8 cellular contexts compared by ENCODE assay signal in the genomic region with DNA sequence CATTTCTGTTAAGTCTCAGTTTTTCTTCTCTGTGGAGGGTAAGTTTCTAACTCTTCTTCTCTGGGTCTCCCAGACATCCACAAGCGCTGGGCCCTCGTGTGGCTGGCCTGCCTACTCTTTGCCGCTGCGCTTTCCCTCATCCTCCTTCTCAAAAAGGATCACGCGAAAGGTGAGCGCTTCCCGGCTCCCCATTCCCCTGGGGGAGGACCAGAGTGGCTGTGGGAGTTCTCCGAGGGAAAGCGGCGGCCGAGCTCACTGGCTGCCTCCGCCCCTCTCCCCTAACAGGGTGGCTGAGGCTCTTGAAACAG. TPM values are rescaled to one million over a fixed set of nuclear protein-coding genes. Genes with fewer than 3 reads are reported as not detected.
A peak's percentile ranks its signal among the peaks of the same experiment; 100 is the strongest.
DNase-seq lines count a peak whose midpoint lies in the region; ATAC-seq and TF ChIP-seq lines count a peak whose summit lies in the region.

No MANE protein-coding gene starts in this region.

- peaks cover 4% of the 10 kb centered on the region for H3K79me2 ChIP-seq in trophoblast cell (ENCODE audit: control insufficient read depth, insufficient read depth, low read length, poor library complexity)

- TF ChIP-seq EP300 in esophagus muscularis mucosa (IDR thresholded peaks at IDR 0.05): no peak

- intact Hi-C loops in esophagus muscularis mucosa (cut with DNase I): loop anchor here (5.0 to 10.0 kb wide), 2 partner anchors 95 to 292 kb away; partner anchors contain the start of gene FANCD2

- H3K4me1 ChIP-seq in ES-I3 (ENCODE audit: insufficient read depth, low read length) (no peaks in the 10 kb centered on the region), SJCRH30 (no peaks in the 10 kb centered on the region), esophagus muscularis mucosa (peaks cover 22 to 50% (median 38%) of the 10 kb centered on the region in 4 donors), trophoblast cell (ENCODE audit: control insufficient read depth in 1 of 2, insufficient read depth in 2 of 2, low read length in 2 of 2) (peaks cover 8 to 12% of the 10 kb centered on the region in 2 experiments)

- no peak overlapping the region for H3K23ac ChIP-seq in trophoblast cell (ENCODE audit: low read length)

- peak overlapping the region; percentile 47 for H4K8ac ChIP-seq in trophoblast cell (ENCODE audit: low read depth, low read length)

- no peak for TF ChIP-seq POLR2A in esophagus muscularis mucosa (IDR thresholded peaks at IDR 0.05; ENCODE audit: low read depth)

- peak overlapping the region; percentile 99 for H3K4me2 ChIP-seq in trophoblast cell (ENCODE audit: low read length)

- 5% methylated on average over 8 of the region's 13 CpGs for WGBS in esophagus muscularis mucosa
- no CpG with 5 or more reads among the region's 13 CpGs for WGBS in trophoblast cell (ENCODE audit: extremely low coverage, insufficient coverage, insufficient read length)

- no peak overlapping the region for H2BK12ac ChIP-seq in trophoblast cell (ENCODE audit: low read length)

- H2AFZ ChIP-seq in trophoblast cell (ENCODE audit: insufficient read depth, low read length, poor library complexity): peak overlapping the region; percentile 69

- H2AK5ac ChIP-seq in trophoblast cell (ENCODE audit: low read length): no peak overlapping the region

- H3K27ac ChIP-seq in SJCRH30: peak overlapping the region; percentile 56
- peak overlapping the region; percentile 93 to 99 (median 96) for H3K27ac ChIP-seq in esophagus muscularis mucosa (replicated peaks in 1 of 4)
- H3K27ac ChIP-seq in trophoblast cell (ENCODE audit: low read depth, low read length): no peak overlapping the region

- H4K91ac ChIP-seq in trophoblast cell (ENCODE audit: low read depth, low read length): no peak overlapping the region

- ATAC-seq in GM21717 (IDR thresholded peaks at IDR 0.05; ENCODE audit: unreplicated experiment) (no peak), HG02970 (IDR thresholded peaks at IDR 0.05; ENCODE audit: low FRiP score, unreplicated experiment) (no peak), GM18907 (IDR thresholded peaks at IDR 0.05; ENCODE audit: unreplicated experiment) (no peak)

- no peak overlapping the region for H3K4ac ChIP-seq in trophoblast cell (ENCODE audit: low read depth, low read length)

- H4K12ac ChIP-seq in trophoblast cell (ENCODE audit: low read depth, low read length): peak overlapping the region; percentile 68

- H3K18ac ChIP-seq in trophoblast cell (ENCODE audit: low read length): no peak overlapping the region

- no peaks in the 10 kb centered on the region for H3K9me3 ChIP-seq in ES-I3 (ENCODE audit: control insufficient read depth, insufficient read depth, low read length)
- no peaks in the 10 kb centered on the region for H3K9me3 ChIP-seq in SJCRH30 (replicated peaks)
- no peaks in the 10 kb centered on the region for H3K9me3 ChIP-seq in esophagus muscularis mucosa
- H3K9me3 ChIP-seq in trophoblast cell (ENCODE audit: insufficient read depth, low read depth, low read length): no peaks in the 10 kb centered on the region

- H3K79me1 ChIP-seq in trophoblast cell (ENCODE audit: low read length): peaks cover 9% of the 10 kb centered on the region

- H3K27me3 ChIP-seq in SJCRH30: no peaks in the 10 kb centered on the region
- peaks cover 0 to 8% (median 0%) of the 10 kb centered on the region in 4 donors for H3K27me3 ChIP-seq in esophagus muscularis mucosa
- no peaks in the 10 kb centered on the region for H3K27me3 ChIP-seq in trophoblast cell (ENCODE audit: insufficient read depth, low read length)

- H2BK5ac ChIP-seq in trophoblast cell (ENCODE audit: low read depth, low read length, poor library complexity): no peak overlapping the region

- H3K14ac ChIP-seq in trophoblast cell (ENCODE audit: low read length): no peak overlapping the region

- H3K9ac ChIP-seq in ES-I3 (ENCODE audit: low read depth, low read length) (peak overlapping the region; percentile 99), trophoblast cell (ENCODE audit: low read length) (no peak overlapping the region)

- H3K4me3 ChIP-seq in SJCRH30 (peak overlapping the region; percentile 92), esophagus muscularis mucosa (peak overlapping the region; percentile 70 to 89 (median 79)), trophoblast cell (ENCODE audit: low read depth, low read length) (no peak overlapping the region)

- no peak overlapping the region for H2BK120ac ChIP-seq in trophoblast cell (ENCODE audit: insufficient read depth, low read length, poor library complexity)

- no peaks in the 10 kb centered on the region for H3K36me3 ChIP-seq in ES-I3 (ENCODE audit: insufficient read depth, low read length)
- no peaks in the 10 kb centered on the region for H3K36me3 ChIP-seq in SJCRH30
- H3K36me3 ChIP-seq in esophagus muscularis mucosa: peaks cover 9 to 52% (median 48%) of the 10 kb centered on the region in 4 donors
- H3K36me3 ChIP-seq in trophoblast cell (ENCODE audit: control insufficient read depth in 1 of 2, insufficient read depth in 2 of 2, low read length in 2 of 2): peaks cover 5 to 8% of the 10 kb centered on the region in 2 experiments

- no peak for DNase-seq in SJCRH30
- no peak for DNase-seq in esophagus muscularis mucosa (ENCODE audit: extremely low spot score)
- no peak for DNase-seq in trophoblast cell
- DNase-seq in NCI-H2029 (lab: John Stamatoyannopoulos, UW): no peak

- no peak for TF ChIP-seq CTCF in esophagus muscularis mucosa (IDR thresholded peaks at IDR 0.05)

RNA-seq across cellular contexts. Expression of gene CRELD1, which starts 1.1 kb away (rescaled TPM):
- total RNA-seq in SJCRH30 (2014; rRNA removed; shearing (Covaris generic)): 8.1 and 8.3 TPM in 2 replicates
- total RNA-seq in esophagus muscularis mucosa: 10 to 100 TPM; 38.6 to 62.9 (median 52.0) TPM
- 12.6 and 13.0 TPM in 2 replicates for polyA plus RNA-seq in trophoblast cell (2013)

RNA-seq across cellular contexts. Expression of gene IL17RC, which starts 15.6 kb away (rescaled TPM):
- total RNA-seq in SJCRH30 (2014; rRNA removed; shearing (Covaris generic)): 4.0 and 6.8 TPM in 2 replicates
- 10 to 100 TPM; 40.3 to 60.4 (median 51.3) TPM for total RNA-seq in esophagus muscularis mucosa
- polyA plus RNA-seq in trophoblast cell (2013): 14.2 and 15.0 TPM in 2 replicates

RNA-seq across cellular contexts. Expression of gene PRRT3, which starts 19.7 kb away (rescaled TPM):
- total RNA-seq in SJCRH30 (2014; rRNA removed; shearing (Covaris generic)): 1.3 and 2.1 TPM in 2 replicates
- total RNA-seq in esophagus muscularis mucosa: 1 to 10 TPM in 3 of 4 donors, under 1 TPM in 1; 0.83 to 2.5 (median 2.0) TPM
- polyA plus RNA-seq in trophoblast cell (2013): 0.81 and 0.92 TPM in 2 replicates

RNA-seq across cellular contexts. Expression of gene IL17RE, which starts 29.8 kb away (rescaled TPM):
- 0.05 and 0.12 TPM in 2 replicates for total RNA-seq in SJCRH30 (2014; rRNA removed; shearing (Covaris generic))
- total RNA-seq in esophagus muscularis mucosa: 1 to 10 TPM in 3 of 4 donors, under 1 TPM in 1; 0.99 to 1.7 (median 1.2) TPM
- polyA plus RNA-seq in trophoblast cell (2013): 5.2 and 5.9 TPM in 2 replicates

RNA-seq across cellular contexts. Expression of gene JAGN1, which starts 42.1 kb away (rescaled TPM):
- total RNA-seq in SJCRH30 (2014; rRNA removed; shearing (Covaris generic)): 40.3 and 41.0 TPM in 2 replicates
- total RNA-seq in esophagus muscularis mucosa: 10 to 100 TPM; 17.9 to 39.8 (median 26.4) TPM
- 19.5 and 20.3 TPM in 2 replicates for polyA plus RNA-seq in trophoblast cell (2013)
